ENCODE assay signal across 8 cellular contexts in the genomic region with DNA sequence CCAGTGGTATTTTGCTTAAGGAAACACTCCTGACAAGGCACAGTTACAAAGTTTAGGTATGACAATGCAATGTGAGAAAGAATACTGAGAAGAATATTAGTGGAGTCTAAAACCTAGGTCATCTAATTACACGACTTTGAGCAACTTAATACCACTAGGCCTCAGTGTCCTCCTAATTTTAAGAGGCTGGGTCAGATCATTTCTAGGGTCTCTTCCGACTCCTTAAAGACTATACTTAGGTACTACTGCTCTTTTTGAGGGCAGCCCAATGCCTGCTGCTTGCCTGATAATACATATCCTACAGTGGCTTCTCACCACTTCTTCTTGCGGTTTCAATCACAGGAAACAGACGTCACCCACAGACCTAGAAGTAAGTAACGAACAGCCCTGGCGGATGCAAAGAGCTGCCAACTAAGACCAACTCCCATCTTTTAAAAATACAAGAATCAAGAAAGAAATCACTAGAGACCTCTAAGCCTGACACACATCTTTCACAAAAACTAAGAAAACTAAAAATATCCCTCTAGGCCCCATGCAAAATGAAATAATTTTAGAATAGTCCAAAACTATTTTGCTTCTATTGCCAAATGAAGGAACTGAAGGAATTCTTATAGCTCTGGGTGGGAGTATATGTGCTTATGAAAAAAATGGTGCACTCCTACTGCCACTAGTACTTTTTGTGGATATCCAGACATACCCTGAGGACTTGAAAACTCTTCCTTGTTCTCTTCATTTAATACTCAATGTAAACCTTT. TPM values are rescaled to one million over a fixed set of nuclear protein-coding genes. Genes with fewer than 3 reads are reported as not detected.
A peak's percentile ranks its signal among the peaks of the same experiment; 100 is the strongest.
DNase-seq lines count a peak whose midpoint lies in the region; ATAC-seq and TF ChIP-seq lines count a peak whose summit lies in the region.

No MANE protein-coding gene starts in this region.

- intact Hi-C loops in Calu3 (cut with micrococcal nuclease; ENCODE audit: unreplicated experiment) (loop anchor here (2.0 kb wide), 1 partner anchor 13 kb away; no protein-coding TSS in a partner anchor), esophagus muscularis mucosa (cut with DNase I) (no loop called here), spleen (cut with DNase I; ENCODE audit: low total_unique reads) (no loop called here)
- intact Hi-C loops in activated CD8-positive, alpha-beta T cell treated with anti-CD3 and anti-CD28 coated beads for 36 hours (cut with micrococcal nuclease), result loop anchor here (2.0 kb wide), 1 partner anchor 13 kb away; the partner anchor contains the start of gene DIAPH1

- H3K4me1 Mint-ChIP-seq in Calu3 (ENCODE audit: low read depth, unreplicated experiment), result peaks cover 47% of the 10 kb centered on the region
- peaks cover 80% of the 10 kb centered on the region for H3K4me1 Mint-ChIP-seq in activated CD8-positive, alpha-beta T cell treated with anti-CD3 and anti-CD28 coated beads for 36 hours (ENCODE audit: low read depth)

- no peaks in the 10 kb centered on the region for H3K27me3 Mint-ChIP-seq in Calu3 (ENCODE audit: unreplicated experiment)
- no peaks in the 10 kb centered on the region for H3K27me3 Mint-ChIP-seq in activated CD8-positive, alpha-beta T cell treated with anti-CD3 and anti-CD28 coated beads for 36 hours

- H3K4me3 ChIP-seq in Loucy (ENCODE audit: low read length, poor library complexity, severe bottlenecking) (peak overlapping the region; percentile 60), esophagus muscularis mucosa (no peak overlapping the region), spleen (peak overlapping the region in 1 of 8 donors; percentile 35)

- no peaks in the 10 kb centered on the region for H3K9me2 ChIP-seq in Loucy (replicated peaks; ENCODE audit: low read depth, low read length)

- peak; percentile 98 for ATAC-seq in GM21717 (IDR thresholded peaks at IDR 0.05; ENCODE audit: unreplicated experiment)
- peak; percentile 93 for ATAC-seq in activated CD8-positive, alpha-beta T cell treated with anti-CD3 and anti-CD28 coated beads for 36 hours

- H3K27ac ChIP-seq in esophagus muscularis mucosa (replicated peaks in 1 of 4), result peak overlapping the region; percentile 47 to 68 (median 56)
- H3K27ac ChIP-seq in spleen, result peak overlapping the region; percentile 50 to 91 (median 88)

- TF ChIP-seq POLR2A in esophagus muscularis mucosa (IDR thresholded peaks at IDR 0.05; ENCODE audit: low read depth) (no peak), spleen (IDR thresholded peaks at IDR 0.05) (no peak)

- H3K4me1 ChIP-seq in Loucy (ENCODE audit: insufficient read depth, low read length, poor library complexity, severe bottlenecking) (peaks cover 80% of the 10 kb centered on the region), esophagus muscularis mucosa (peaks cover 16 to 36% (median 28%) of the 10 kb centered on the region in 4 donors), spleen (peaks cover 61 to 100% (median 89%) of the 10 kb centered on the region in 6 donors)

- H3K9me3 Mint-ChIP-seq in Calu3 (ENCODE audit: low read depth, unreplicated experiment), result no peaks in the 10 kb centered on the region
- H3K9me3 Mint-ChIP-seq in activated CD8-positive, alpha-beta T cell treated with anti-CD3 and anti-CD28 coated beads for 36 hours, result no peaks in the 10 kb centered on the region

- no peak for TF ChIP-seq CTCF in Calu3 (IDR thresholded peaks at IDR 0.05; ENCODE audit: unreplicated experiment)
- no peak for TF ChIP-seq CTCF in Loucy (conservative IDR thresholded peaks at IDR 0.05; ENCODE audit: low read length)
- TF ChIP-seq CTCF in activated CD8-positive, alpha-beta T cell treated with anti-CD3 and anti-CD28 coated beads for 36 hours (IDR thresholded peaks at IDR 0.05), result no peak
- no peak for TF ChIP-seq CTCF in esophagus muscularis mucosa (IDR thresholded peaks at IDR 0.05)
- TF ChIP-seq CTCF in spleen (IDR thresholded peaks at IDR 0.05 in 8 of 11, conservative IDR thresholded peaks at IDR 0.05 in 3 of 11), result peak in 6 of 11 experiments; percentile 8 to 41 (median 30)

- 80% methylated on average over 6 of the region's 6 CpGs for WGBS in esophagus muscularis mucosa
- 4 to 12% (median 6%) methylated on average over 6 of the region's 6 CpGs for WGBS in spleen, 5 donors

- CTCF ChIA-PET in Calu3 (lab: Charles Lee), result no interaction called here
- CTCF ChIA-PET in activated CD8-positive, alpha-beta T cell treated with anti-CD3 and anti-CD28 coated beads for 36 hours (lab: Charles Lee), result interaction anchor here (1.1 to 9.6 kb wide), 4 partner anchors 12 to 31 kb away, joined by 3 to 132 read pairs (median 26); partner anchors contain the start of genes DIAPH1, HDAC3 and RELL2

- H3K9me3 ChIP-seq in Loucy (ENCODE audit: insufficient read depth, low read depth, low read length) (no peaks in the 10 kb centered on the region), esophagus muscularis mucosa (no peaks in the 10 kb centered on the region), spleen (no peaks in the 10 kb centered on the region)

- peak overlapping the region; percentile 73 for H3K9ac ChIP-seq in Loucy (ENCODE audit: low read depth, low read length, poor library complexity, severe bottlenecking)

- H3K27ac Mint-ChIP-seq in Calu3 (ENCODE audit: unreplicated experiment), result peak overlapping the region; percentile 22
- H3K27ac Mint-ChIP-seq in activated CD8-positive, alpha-beta T cell treated with anti-CD3 and anti-CD28 coated beads for 36 hours, result peak overlapping the region; percentile 94

- no TSS peak for BruUV-seq in Calu3 (replicated peaks; lab: Mats Ljungman, UMichigan)

- H3K27me3 ChIP-seq in Loucy (ENCODE audit: insufficient read depth, low read length, poor library complexity, severe bottlenecking) (no peaks in the 10 kb centered on the region), esophagus muscularis mucosa (no peaks in the 10 kb centered on the region), spleen (replicated peaks in 1 of 7) (no peaks in the 10 kb centered on the region)

- peaks cover 30% of the 10 kb centered on the region for H3F3A ChIP-seq in Loucy (ENCODE audit: low read depth)

- DNase-seq in Calu3 (no peak), esophagus muscularis mucosa (ENCODE audit: extremely low spot score) (no peak), spleen (peak; percentile 80), NCI-H510A treated with DMSO at 0.1 percent for 48 hours (lab: John Stamatoyannopoulos, UW) (no peak), NCI-H2171 treated with DMSO at 0.1 percent for 48 hours (lab: John Stamatoyannopoulos, UW) (no peak)
- peak; percentile 88 for DNase-seq in activated CD8-positive, alpha-beta T cell treated with anti-CD3 and anti-CD28 coated beads for 36 hours

- H3K36me3 ChIP-seq in Loucy (ENCODE audit: insufficient read depth, low read length), result no peaks in the 10 kb centered on the region; the same call in 1 of the 2 replicates
- no peaks in the 10 kb centered on the region for H3K36me3 ChIP-seq in esophagus muscularis mucosa
- H3K36me3 ChIP-seq in spleen, result peaks cover 0 to 7% (median 0%) of the 10 kb centered on the region in 6 donors

- H3K4me3 Mint-ChIP-seq in Calu3 (ENCODE audit: low read depth, unreplicated experiment), result no peak overlapping the region
- H3K4me3 Mint-ChIP-seq in activated CD8-positive, alpha-beta T cell treated with anti-CD3 and anti-CD28 coated beads for 36 hours, result peak overlapping the region; percentile 62

- peak overlapping the region; percentile 73 for H3K4me2 ChIP-seq in Loucy (ENCODE audit: low read depth, low read length, poor library complexity, severe bottlenecking)

- POLR2A ChIA-PET in activated CD8-positive, alpha-beta T cell treated with anti-CD3 and anti-CD28 coated beads for 36 hours (lab: Charles Lee), result interaction anchor here (0.7 to 0.9 kb wide), 3 partner anchors 13 to 63 kb away, joined by 3 to 9 read pairs (median 3); partner anchors contain the start of genes DIAPH1 and RELL2

- H3K79me2 ChIP-seq in Loucy (ENCODE audit: insufficient read depth, low read length), result peaks cover 86% of the 10 kb centered on the region

- H4K20me1 ChIP-seq in Loucy (ENCODE audit: insufficient read depth, low read length, poor library complexity, severe bottlenecking), result peaks cover 30% of the 10 kb centered on the region

- H3K36me3 Mint-ChIP-seq in Calu3 (ENCODE audit: insufficient read depth, unreplicated experiment), result peaks cover 21% of the 10 kb centered on the region
- peaks cover 18% of the 10 kb centered on the region for H3K36me3 Mint-ChIP-seq in activated CD8-positive, alpha-beta T cell treated with anti-CD3 and anti-CD28 coated beads for 36 hours (ENCODE audit: low read depth)

- TF ChIP-seq EP300 in esophagus muscularis mucosa (IDR thresholded peaks at IDR 0.05), result no peak

- no peak overlapping the region for H2AFZ ChIP-seq in Loucy (ENCODE audit: low read length)

RNA-seq across cellular contexts. Expression of gene DIAPH1, which starts 13.1 kb away (rescaled TPM):
- total RNA-seq in Calu3 (2022) (176 and 219 TPM in 2 replicates), esophagus muscularis mucosa (10 to 100 TPM; 34.1 to 53.0 (median 45.9) TPM), spleen (100 to 1,000 TPM in 3 of 7 donors, 10 to 100 TPM in 4; 72.5 to 123 (median 93.0) TPM)
- total RNA-seq in activated CD8-positive, alpha-beta T cell treated with anti-CD3 and anti-CD28 coated beads for 36 hours, result 100 to 1,000 TPM; 209 to 218 TPM
- polyA plus RNA-seq in spleen, result 10 to 100 TPM; 35.4 to 46.5 (median 35.8) TPM

RNA-seq across cellular contexts. Expression of gene HDAC3, which starts 30.9 kb away (rescaled TPM):
- 96.3 and 102 TPM in 2 replicates for total RNA-seq in Calu3 (2022)
- total RNA-seq in activated CD8-positive, alpha-beta T cell treated with anti-CD3 and anti-CD28 coated beads for 36 hours, result 10 to 100 TPM; 94.8 to 98.3 TPM
- total RNA-seq in esophagus muscularis mucosa, result 10 to 100 TPM; 30.3 to 54.4 (median 44.3) TPM
- total RNA-seq in spleen, result 10 to 100 TPM; 51.1 to 71.3 (median 60.7) TPM
- polyA plus RNA-seq in spleen, result 100 to 1,000 TPM in 1 of 3 donors, 10 to 100 TPM in 2; 66.3 to 108 (median 89.3) TPM

RNA-seq across cellular contexts. Expression of gene RELL2, which starts 31.1 kb away (rescaled TPM):
- 12.5 and 12.6 TPM in 2 replicates for total RNA-seq in Calu3 (2022)
- total RNA-seq in activated CD8-positive, alpha-beta T cell treated with anti-CD3 and anti-CD28 coated beads for 36 hours, result 10 to 100 TPM; 31.4 to 35.6 TPM
- total RNA-seq in esophagus muscularis mucosa, result 1 to 10 TPM; 1.2 to 5.1 (median 2.6) TPM
- total RNA-seq in spleen, result 10 to 100 TPM in 3 of 7 donors, 1 to 10 TPM in 4; 8.7 to 12.8 (median 9.9) TPM
- polyA plus RNA-seq in spleen, result 10 to 100 TPM; 13.7 to 26.2 (median 25.1) TPM

RNA-seq across cellular contexts. Expression of gene FCHSD1, which starts 45.5 kb away (rescaled TPM):
- total RNA-seq in Calu3 (2022), result 41.4 and 41.8 TPM in 2 replicates
- total RNA-seq in activated CD8-positive, alpha-beta T cell treated with anti-CD3 and anti-CD28 coated beads for 36 hours, result 10 to 100 TPM; 30.1 to 31.8 TPM
- total RNA-seq in esophagus muscularis mucosa, result 10 to 100 TPM; 10.4 to 21.8 (median 12.9) TPM
- 10 to 100 TPM; 34.9 to 67.3 (median 47.9) TPM for total RNA-seq in spleen
- 10 to 100 TPM; 20.4 to 37.6 (median 35.0) TPM for polyA plus RNA-seq in spleen

Comparison
In these comparisons a context has a peak if more than half of its experiments do, and no peak if none do; other contexts are left out.
1. DNase-seq: peak in activated CD8-positive, alpha-beta T cell treated with anti-CD3 and anti-CD28 coated beads for 36 hours (single experiment) and spleen (single experiment); none in Calu3 (single experiment), esophagus muscularis mucosa (single experiment), NCI-H510A treated with DMSO at 0.1 percent for 48 hours (single experiment) and NCI-H2171 treated with DMSO at 0.1 percent for 48 hours (single experiment).
2. CTCF ChIP-seq: peak in spleen (6 of 11); none in Calu3 (single experiment), Loucy (single experiment), activated CD8-positive, alpha-beta T cell treated with anti-CD3 and anti-CD28 coated beads for 36 hours (single experiment) and esophagus muscularis mucosa (0 of 3).
3. intact Hi-C loops: an anchor here in Calu3 (2.0 kb wide) and activated CD8-positive, alpha-beta T cell treated with anti-CD3 and anti-CD28 coated beads for 36 hours (2.0 kb wide); none called in esophagus muscularis mucosa and spleen.